Comparison of ENCODE assay signal across 16 cellular contexts in genomic region chr3:157370867-157371266, GRCh38.
A peak's percentile ranks its signal among the peaks of the same experiment; 100 is the strongest.
DNase-seq lines count a peak whose midpoint lies in the region; ATAC-seq and TF ChIP-seq lines count a peak whose summit lies in the region.
"Had no signal": no experiment of that assay in that cellular context is flagged by ENCODE, and none has a peak within 500 bp of the region (broad histone marks: within the 10 kb centered on the region; RNA-seq: fewer than 3 reads in every experiment).

No MANE protein-coding gene starts in this region.

- no peaks in the 10 kb centered on the region for H3K27me3 ChIP-seq in adipocyte (replicated peaks; ENCODE audit: control insufficient read depth, insufficient read depth, low read length)
- no peaks in the 10 kb centered on the region for H3K27me3 ChIP-seq in osteoblast (ENCODE audit: insufficient read depth, low read length)
- no peaks in the 10 kb centered on the region for H3K27me3 ChIP-seq in brain microvascular endothelial cell (replicated peaks)
- H3K27me3 ChIP-seq: BLaER1 had no signal

- peaks cover 2% of the 10 kb centered on the region for H3K79me2 ChIP-seq in osteoblast (ENCODE audit: insufficient read depth, low read length)

- peaks cover 25% of the 10 kb centered on the region for H3K4me1 ChIP-seq in adipocyte (ENCODE audit: control insufficient read depth, insufficient read depth, low read length)
- peaks cover 33% of the 10 kb centered on the region for H3K4me1 ChIP-seq in osteoblast (ENCODE audit: insufficient read depth, low read length)
- H3K4me1 ChIP-seq: BLaER1 had no signal

- peak overlapping the region; percentile 4 for H3K4me2 ChIP-seq in osteoblast (ENCODE audit: insufficient read depth, low read length)
- H3K4me2 ChIP-seq: BLaER1 had no signal

- in situ Hi-C loops in brain microvascular endothelial cell (cut with HindIII; ENCODE audit: low pct_ligation_motif_present, low sequenced_read_pairs) = no loop called here

- no peak overlapping the region for H2AFZ ChIP-seq in osteoblast (ENCODE audit: low read length)

- H4K20me1 ChIP-seq in osteoblast (ENCODE audit: insufficient read depth, low read length) = no peaks in the 10 kb centered on the region
- H4K20me1 ChIP-seq: BLaER1 had no signal

- no peak overlapping the region for H3K9ac ChIP-seq in adipocyte (ENCODE audit: low read length)
- H3K9ac ChIP-seq: BLaER1 had no signal

- H3K9me3 ChIP-seq in adipocyte (ENCODE audit: control insufficient read depth, low read length) = no peaks in the 10 kb centered on the region
- H3K9me3 ChIP-seq in osteoblast (ENCODE audit: low read depth, low read length) = no peaks in the 10 kb centered on the region
- H3K9me3 ChIP-seq: BLaER1, Caco-2 had no signal

- no peak overlapping the region for H3K4me3 ChIP-seq in AG10803 (ENCODE audit: low read length)
- no peak overlapping the region for H3K4me3 ChIP-seq in adipocyte (ENCODE audit: low read length)
- H3K4me3 ChIP-seq in fibroblast of the aortic adventitia (ENCODE audit: low read depth, low read length) = no peak overlapping the region
- H3K4me3 ChIP-seq in osteoblast (ENCODE audit: insufficient read depth, low read length) = no peak overlapping the region
- no peak overlapping the region for H3K4me3 ChIP-seq in brain microvascular endothelial cell (ENCODE audit: low read depth, low read length)
- H3K4me3 ChIP-seq: BLaER1 had no signal

- TF ChIP-seq CTCF in AG10803 (conservative IDR thresholded peaks at IDR 0.05; ENCODE audit: low read length) (no peak), fibroblast of the aortic adventitia (IDR thresholded peaks at IDR 0.05; ENCODE audit: insufficient read depth, low read length) (no peak), osteoblast (IDR thresholded peaks at IDR 0.05; ENCODE audit: extremely low read depth, low read depth, low read length) (no peak), brain microvascular endothelial cell (IDR thresholded peaks at IDR 0.05; ENCODE audit: low read depth, low read length, missing control alignments) (no peak)

- DNase-seq in AG10803 (ENCODE audit: low read depth) = peak; percentile 52
- peak; percentile 76 for DNase-seq in adipocyte (ENCODE audit: low read depth)
- DNase-seq in fibroblast of the aortic adventitia (ENCODE audit: low read depth) = peak; percentile 41
- no peak for DNase-seq in osteoblast (ENCODE audit: insufficient read length, low spot score, missing footprints)
- DNase-seq in brain microvascular endothelial cell = no peak
- DNase-seq in GOT3 (lab: John Stamatoyannopoulos, UW) = no peak
- DNase-seq in NCI-H82 (lab: John Stamatoyannopoulos, UW) = no peak
- DNase-seq: AML-193; Caco-2; CD8-positive, alpha-beta memory T cell; DND-41; GF-D8; HCEC 1CT; HFFc6 had no signal

- H3K36me3 ChIP-seq in adipocyte (ENCODE audit: control insufficient read depth, insufficient read depth, low read length, severe bottlenecking) = no peaks in the 10 kb centered on the region
- H3K36me3 ChIP-seq in osteoblast (ENCODE audit: insufficient read depth, low read length) = peaks cover 3% of the 10 kb centered on the region
- H3K36me3 ChIP-seq in brain microvascular endothelial cell (replicated peaks) = no peaks in the 10 kb centered on the region
- H3K36me3 ChIP-seq: BLaER1 had no signal

- no peak for ATAC-seq in GM21619 (IDR thresholded peaks at IDR 0.05; ENCODE audit: unreplicated experiment)

- H3K27ac ChIP-seq in osteoblast (ENCODE audit: low read depth, low read length) (no peak overlapping the region), brain microvascular endothelial cell (no peak overlapping the region)
- H3K27ac ChIP-seq: BLaER1 had no signal

Comparison
In these comparisons a context has a peak if more than half of its experiments do, and no peak if none do; other contexts are left out.
1. DNase-seq: peak in AG10803 (single experiment), adipocyte (single experiment) and fibroblast of the aortic adventitia (single experiment); none in osteoblast (single experiment), brain microvascular endothelial cell (single experiment), GOT3 (single experiment) and NCI-H82 (single experiment).